Comparison of ENCODE assay signal across 22 cellular contexts in genomic region chr15:39419651-39420050, GRCh38.
A peak's percentile ranks its signal among the peaks of the same experiment; 100 is the strongest.
DNase-seq lines count a peak whose midpoint lies in the region; ATAC-seq and TF ChIP-seq lines count a peak whose summit lies in the region.
"Had no signal": no experiment of that assay in that cellular context is flagged by ENCODE, and none has a peak within 500 bp of the region (broad histone marks: within the 10 kb centered on the region; RNA-seq: fewer than 3 reads in every experiment).

No MANE protein-coding gene starts in this region.

- H3K27ac Mint-ChIP-seq in nephron progenitor cell, result no peak overlapping the region
- H3K27ac Mint-ChIP-seq: activated B cell treated with CpG ODN at 0.5 μM for 24 hours; activated CD4-positive, alpha-beta memory T cell treated with anti-CD3 and anti-CD28 coated beads for 36 hours; CD4-positive, alpha-beta memory T cell; T-helper 2 cell treated with Interferon-gamma antibody and Interleukin-4, amounts not matched to agents 5 μg/mL and 100 μg/mL, for 36 hours had no signal

- H3K4me1 ChIP-seq in HUES6 (ENCODE audit: control insufficient read depth, insufficient read depth, low read length) (no peaks in the 10 kb centered on the region; the same call in 1 of the 2 replicates), NT2/D1 (ENCODE audit: insufficient read depth, insufficient read length) (no peaks in the 10 kb centered on the region)
- H3K4me1 ChIP-seq: psoas muscle, tibial artery had no signal

- H3K36me3 ChIP-seq in HUES6 (ENCODE audit: control insufficient read depth, insufficient read depth, low read length) (no peaks in the 10 kb centered on the region), NT2/D1 (ENCODE audit: insufficient read depth, insufficient read length, low read length) (peaks cover 2% of the 10 kb centered on the region)
- H3K36me3 ChIP-seq: tibial artery had no signal

- H3K9ac ChIP-seq in HUES6 (ENCODE audit: low read length), result no peak overlapping the region
- no peak overlapping the region for H3K9ac ChIP-seq in NT2/D1 (ENCODE audit: insufficient read length, low read depth)
- H3K9ac ChIP-seq: SK-N-SH had no signal

- DNase-seq in NT2/D1 (ENCODE audit: low read depth, low spot score) (no peak), nephron progenitor cell (no peak), NCI-H1105 treated with DMSO at 0.1 percent for 48 hours (lab: John Stamatoyannopoulos, UW) (no peak), coronary artery (ENCODE audit: low spot score) (no peak), mesenteric fat pad (ENCODE audit: low spot score) (no peak)
- DNase-seq: activated B cell treated with CpG ODN at 0.5 μM for 24 hours; activated CD4-positive, alpha-beta memory T cell treated with anti-CD3 and anti-CD28 coated beads for 36 hours; CD4-positive, alpha-beta memory T cell; DMS53; head of caudate nucleus; left ventricle myocardium superior; NCI-H1092; NCI-H2029 treated with DMSO at 0.1 percent for 48 hours; NCI-H446; psoas muscle; SK-N-SH; stimulated activated CD4-positive, alpha-beta T cell treated with anti-CD3 and anti-CD28 coated beads, Interleukin-4, amount 100 ng/mL, for 4 hours; stimulated activated naive CD8-positive, alpha-beta T cell treated with anti-CD3 and anti-CD28 coated beads, Interleukin-15, Interleukin-2, amounts not matched to agents 100 U/mL and 50 U/mL, for 24 hours; tibial artery had no signal

- peaks cover 6% of the 10 kb centered on the region for H3K27me3 Mint-ChIP-seq in nephron progenitor cell (ENCODE audit: low read depth, poor library complexity)

- no peaks in the 10 kb centered on the region for H3K27me3 ChIP-seq in HUES6 (ENCODE audit: control insufficient read depth, insufficient read depth, low read length)
- no peaks in the 10 kb centered on the region for H3K27me3 ChIP-seq in NT2/D1 (ENCODE audit: insufficient read depth, insufficient read length)
- H3K27me3 ChIP-seq: tibial artery had no signal

- peaks cover 11% of the 10 kb centered on the region for H3K4me1 Mint-ChIP-seq in nephron progenitor cell
- H3K4me1 Mint-ChIP-seq: activated B cell treated with CpG ODN at 0.5 μM for 24 hours; CD4-positive, alpha-beta memory T cell had no signal

- H3K9me3 Mint-ChIP-seq in nephron progenitor cell, result peaks cover 52% of the 10 kb centered on the region
- H3K9me3 Mint-ChIP-seq: activated B cell treated with CpG ODN at 0.5 μM for 24 hours; activated CD4-positive, alpha-beta memory T cell treated with anti-CD3 and anti-CD28 coated beads for 36 hours had no signal

- ATAC-seq in esophagus mucosa, result peak; percentile 79
- ATAC-seq: left ventricle myocardium superior; psoas muscle; stimulated activated naive CD8-positive, alpha-beta T cell treated with anti-CD3 and anti-CD28 coated beads, Interleukin-15, Interleukin-2, amounts not matched to agents 100 U/mL and 50 U/mL, for 24 hours had no signal

- H3K9me3 ChIP-seq in HUES6 (ENCODE audit: control insufficient read depth, insufficient read depth, low read depth, low read length), result peaks cover 24% of the 10 kb centered on the region
- H3K9me3 ChIP-seq in NT2/D1 (ENCODE audit: insufficient read depth, low read length), result peaks cover 39% of the 10 kb centered on the region
- H3K9me3 ChIP-seq: psoas muscle, SK-N-SH had no signal

- H3K4me3 ChIP-seq in HUES6 (ENCODE audit: low read depth, low read length), result peak overlapping the region; percentile 32; the same call in 1 of the 2 replicates
- H3K4me3 ChIP-seq in NT2/D1 (ENCODE audit: insufficient read length, low read depth), result peak overlapping the region; percentile 36
- H3K4me3 ChIP-seq in coronary artery, result no peak overlapping the region
- H3K4me3 ChIP-seq: psoas muscle, tibial artery had no signal

- TF ChIP-seq CTCF in nephron progenitor cell (IDR thresholded peaks at IDR 0.05) (no peak), coronary artery (IDR thresholded peaks at IDR 0.05) (no peak)

- H3K36me3 Mint-ChIP-seq in nephron progenitor cell (ENCODE audit: low read depth), result peaks cover 36% of the 10 kb centered on the region
- H3K36me3 Mint-ChIP-seq: activated CD4-positive, alpha-beta memory T cell treated with anti-CD3 and anti-CD28 coated beads for 36 hours; CD4-positive, alpha-beta memory T cell had no signal

- no peak overlapping the region for H3K27ac ChIP-seq in HUES6 (ENCODE audit: low read depth, low read length)
- H3K27ac ChIP-seq in coronary artery, result no peak overlapping the region
- H3K27ac ChIP-seq: psoas muscle, tibial artery had no signal

- H3K4me3 Mint-ChIP-seq in nephron progenitor cell, result peak overlapping the region; percentile 67
- H3K4me3 Mint-ChIP-seq: activated B cell treated with CpG ODN at 0.5 μM for 24 hours; activated CD4-positive, alpha-beta memory T cell treated with anti-CD3 and anti-CD28 coated beads for 36 hours; CD4-positive, alpha-beta memory T cell; T-helper 2 cell treated with Interferon-gamma antibody and Interleukin-4, amounts not matched to agents 5 μg/mL and 100 μg/mL, for 36 hours had no signal
